Comparison of ENCODE assay signal across 1 cellular context in the genomic region with DNA sequence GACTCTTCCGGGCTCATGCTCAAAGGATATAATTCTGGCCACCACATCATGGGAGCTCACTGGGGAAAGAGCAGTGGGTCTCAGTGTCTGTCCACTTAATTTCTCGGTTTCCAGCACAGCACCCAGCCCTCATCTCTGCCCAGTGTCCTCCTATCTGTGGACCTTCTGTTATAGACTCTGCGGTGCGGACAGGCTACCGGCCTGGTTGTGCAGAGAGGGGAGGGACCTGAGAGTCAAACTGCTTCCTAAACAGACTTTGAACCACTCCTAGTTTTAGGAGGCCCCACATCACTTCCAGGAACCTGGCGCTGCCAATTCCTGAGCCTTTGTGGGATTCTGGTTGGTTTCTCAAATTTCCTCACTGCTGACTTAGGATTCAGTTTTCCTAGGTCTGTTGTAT.
TF ChIP-seq lines count a peak whose summit lies in the region.

No MANE protein-coding gene starts in this region.

TF ChIP-seq in HCT116, 20 proteins besides CTCF, POLR2A, EP300 and RAD21 (continued from another document):
- TF ChIP-seq SRF (IDR thresholded peaks at IDR 0.05; ENCODE audit: low read depth) (no peak), POLR2AphosphoS5 (IDR thresholded peaks at IDR 0.05; ENCODE audit: low read depth, low read length) (no peak), CEBPB (IDR thresholded peaks at IDR 0.05; ENCODE audit: low read depth) (no peak), REST (IDR thresholded peaks at IDR 0.05; ENCODE audit: low read depth) (no peak)
